In genomic region chr1:27489973-27490741, GRCh38 we compare ENCODE assay signal across 1 cellular context.
TF ChIP-seq lines count a peak whose summit lies in the region.

Gene WASF2 (minus strand): TSS chr1:27490167. CDS start chr1:27428890, 61,277 bp downstream.

TF ChIP-seq in HepG2, 621 proteins besides CTCF, POLR2A, EP300 and RAD21 (continued from another document and continues in another):
- TF ChIP-seq CEBPZ (IDR thresholded peaks at IDR 0.05; ENCODE audit: low read length) (no peak), CERS6 (CRISPR knock-in tag; IDR thresholded peaks at IDR 0.05) (no peak), ZNF891 (CRISPR knock-in tag; IDR thresholded peaks at IDR 0.05) (no peak), TEF (CRISPR knock-in tag; IDR thresholded peaks at IDR 0.05) (0 out of 2 replicates have a peak, but pooled peaks have one; percentile 35), ZNF713 (CRISPR knock-in tag; IDR thresholded peaks at IDR 0.05) (peak; percentile 88; the same call in 1 of the 2 replicates), KAT7 (CRISPR knock-in tag; IDR thresholded peaks at IDR 0.05; ENCODE audit: borderline replicate concordance) (peak; percentile 57; the same call in 1 of the 2 replicates), ONECUT2 (CRISPR knock-in tag; IDR thresholded peaks at IDR 0.05) (0 out of 2 replicates have a peak, but pooled peaks have one; percentile 18), RFXANK (CRISPR knock-in tag; IDR thresholded peaks at IDR 0.05) (no peak; the same call in 1 of the 2 replicates), IKZF5 (CRISPR knock-in tag; IDR thresholded peaks at IDR 0.05) (peak; percentile 46; the same call in 1 of the 2 replicates), ZNF354B (CRISPR knock-in tag; IDR thresholded peaks at IDR 0.05) (0 out of 2 replicates have a peak, but pooled peaks have one; percentile 59), PHF20 (CRISPR knock-in tag; IDR thresholded peaks at IDR 0.05) (peak; percentile 69; the same call in 1 of the 2 replicates), RERE (CRISPR knock-in tag; IDR thresholded peaks at IDR 0.05; ENCODE audit: low read depth) (no peak), TARDBP (CRISPR knock-in tag; IDR thresholded peaks at IDR 0.05) (peak; percentile 21; the same call in 1 of the 2 replicates), SOX6 (IDR thresholded peaks at IDR 0.05) (no peak), SOX6 (CRISPR knock-in tag; IDR thresholded peaks at IDR 0.05) (peak; percentile 41), MED1 (CRISPR knock-in tag; IDR thresholded peaks at IDR 0.05) (peak; percentile 40; the same call in 1 of the 2 replicates), KDM4B (CRISPR knock-in tag; IDR thresholded peaks at IDR 0.05) (no peak), ARID4A (CRISPR knock-in tag; IDR thresholded peaks at IDR 0.05; ENCODE audit: borderline replicate concordance) (peak; percentile 79; the same call in 1 of the 2 replicates), MLX (CRISPR knock-in tag; IDR thresholded peaks at IDR 0.05) (peak; percentile 5; the same call in 1 of the 2 replicates), POGK (CRISPR knock-in tag; conservative IDR thresholded peaks at IDR 0.05) (peak; percentile 69; the same call in 1 of the 2 replicates), ZNF282 (IDR thresholded peaks at IDR 0.05; ENCODE audit: partially characterized antibody) (no peak), CCAR2 (optimal IDR thresholded peaks at IDR 0.05; ENCODE audit: low read depth, low read length) (peak; percentile 28), ZIK1 (CRISPR knock-in tag; IDR thresholded peaks at IDR 0.05; ENCODE audit: borderline replicate concordance, low read depth) (no peak), ZNF337 (CRISPR knock-in tag; IDR thresholded peaks at IDR 0.05; ENCODE audit: borderline replicate concordance, low read depth) (no peak), SETDB1 (CRISPR knock-in tag; IDR thresholded peaks at IDR 0.05; ENCODE audit: borderline replicate concordance) (no peak), ZNF737 (CRISPR knock-in tag; IDR thresholded peaks at IDR 0.05; ENCODE audit: borderline replicate concordance) (no peak), ATF7 (IDR thresholded peaks at IDR 0.05) (peak; percentile 89), ATF7 (CRISPR knock-in tag; IDR thresholded peaks at IDR 0.05) (no peak), ATAD3A (CRISPR knock-in tag; IDR thresholded peaks at IDR 0.05) (no peak), ZNF446 (CRISPR knock-in tag; IDR thresholded peaks at IDR 0.05) (0 out of 2 replicates have a peak, but pooled peaks have one; percentile 48), ZNF510 (CRISPR knock-in tag; IDR thresholded peaks at IDR 0.05; ENCODE audit: low read depth) (0 out of 2 replicates have a peak, but pooled peaks have one; percentile 28), ZNF674 (CRISPR knock-in tag; IDR thresholded peaks at IDR 0.05; ENCODE audit: low read depth) (no peak), LRRFIP1 (CRISPR knock-in tag; conservative IDR thresholded peaks at IDR 0.05) (no peak), JUN (CRISPR knock-in tag; IDR thresholded peaks at IDR 0.05) (peak; percentile 16; the same call in 1 of the 2 replicates)
